Comparison of ENCODE assay signal across 1 cellular context in the genomic region with DNA sequence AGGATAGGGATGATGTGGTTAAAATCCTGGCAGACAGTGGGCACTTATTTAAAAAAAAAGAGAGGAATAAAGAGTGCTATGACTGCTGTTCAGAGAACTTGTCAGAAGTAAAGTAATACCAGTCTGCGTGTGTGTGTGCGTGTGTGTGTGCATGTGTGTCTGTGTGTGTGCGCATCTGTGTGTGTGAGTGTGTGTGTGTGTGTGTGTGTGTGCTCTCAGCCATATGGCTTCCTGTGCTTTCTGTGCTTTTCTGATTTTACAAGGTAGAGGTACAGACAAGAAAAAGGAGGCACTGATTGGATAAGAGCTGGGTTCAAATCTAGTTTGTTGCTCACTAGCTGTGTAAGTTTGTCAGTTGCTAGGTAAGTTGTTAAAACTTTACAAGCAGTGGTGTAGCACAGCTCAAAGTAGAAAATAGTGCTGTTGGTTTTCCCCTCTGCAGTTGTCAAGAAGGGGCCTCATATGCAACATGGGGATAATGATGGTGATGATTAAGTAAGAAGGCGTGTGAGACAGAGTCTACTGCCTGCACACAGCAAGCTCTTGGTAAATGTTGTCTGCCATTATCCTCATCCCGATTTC.
TF ChIP-seq lines count a peak whose summit lies in the region.

No MANE protein-coding gene starts in this region.

TF ChIP-seq in IMR-90, 13 proteins besides CTCF, POLR2A, EP300 and RAD21:
- TF ChIP-seq MXI1 (IDR thresholded peaks at IDR 0.05; ENCODE audit: borderline replicate concordance, low read depth, low read length) (no peak), MAZ (IDR thresholded peaks at IDR 0.05; ENCODE audit: borderline replicate concordance, low read depth, low read length) (no peak), CEBPB (IDR thresholded peaks at IDR 0.05; ENCODE audit: low read depth, low read length) (0 out of 2 replicates have a peak, but pooled peaks have one; percentile 18)
